ENCODE assay signal across 20 cellular contexts in the genomic region with DNA sequence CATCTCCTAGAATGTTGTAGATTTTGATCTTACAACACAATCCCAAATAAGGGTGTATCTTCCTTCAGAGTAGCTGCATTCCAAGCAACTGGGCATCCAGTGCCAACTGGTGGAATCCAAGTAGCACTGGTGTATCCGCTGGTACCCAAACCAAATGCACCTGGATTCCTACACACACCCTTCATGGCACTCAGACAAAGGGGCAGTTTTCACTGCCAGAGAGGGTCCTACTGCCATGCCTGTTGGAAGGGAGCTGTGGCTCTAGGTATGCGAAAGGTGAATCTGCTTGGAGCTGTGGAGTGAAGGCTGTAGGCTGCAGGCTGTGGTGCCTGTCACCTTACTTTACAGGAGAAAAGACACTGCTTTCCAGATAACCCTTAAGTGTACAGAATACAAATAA. TPM values are rescaled to one million over a fixed set of nuclear protein-coding genes. Genes with fewer than 3 reads are reported as not detected.
DNase-seq lines count a peak whose midpoint lies in the region; ATAC-seq, FAIRE-seq and TF ChIP-seq lines count a peak whose summit lies in the region.
"Had no signal": no experiment of that assay in that cellular context is flagged by ENCODE, and none has a peak within 500 bp of the region (broad histone marks: within the 10 kb centered on the region; RNA-seq: fewer than 3 reads in every experiment).

No MANE protein-coding gene starts in this region.

- ATAC-seq in sciatic nerve (no peak), HG02981 (IDR thresholded peaks at IDR 0.05; ENCODE audit: unreplicated experiment) (no peak)
- ATAC-seq: CD8-positive, alpha-beta T cell; PC-3; Right ventricle myocardium inferior had no signal

- peak; percentile 7 for TF ChIP-seq POLR2A in GM19193 (IDR thresholded peaks at IDR 0.05; ENCODE audit: extremely low read depth, insufficient read depth, insufficient read length)
- no peak for TF ChIP-seq POLR2A in GM12891 (IDR thresholded peaks at IDR 0.05; ENCODE audit: low read depth, low read length)

- no peak overlapping the region for H2AFZ ChIP-seq in osteoblast (ENCODE audit: low read length)

- no peak for FAIRE-seq in GM12891 (lab: Jason Lieb, UNC)
- FAIRE-seq: A204.1, G401.6 had no signal

- H3K27ac ChIP-seq in RWPE1 (peak overlapping the region; percentile 56; the same call in 1 of the 2 replicates), endodermal cell (ENCODE audit: low read depth, low read length) (no peak overlapping the region), osteoblast (ENCODE audit: low read depth, low read length) (peak overlapping the region; percentile 94)
- H3K27ac ChIP-seq: BLaER1, SK-N-MC had no signal

- H3K4me1 ChIP-seq in endodermal cell (ENCODE audit: control insufficient read depth, insufficient read depth, low read length): no peaks in the 10 kb centered on the region
- H3K4me1 ChIP-seq in osteoblast (ENCODE audit: insufficient read depth, low read length): peaks cover 17% of the 10 kb centered on the region
- H3K4me1 ChIP-seq: BLaER1 had no signal

- intact Hi-C loops in sciatic nerve (cut with DNase I): loop anchor here (5.0 kb wide), 1 partner anchor 65 kb away; no protein-coding TSS in a partner anchor

- H3K4me2 ChIP-seq in osteoblast (ENCODE audit: insufficient read depth, low read length): no peak overlapping the region
- H3K4me2 ChIP-seq: BLaER1 had no signal

- no peaks in the 10 kb centered on the region for H3K27me3 ChIP-seq in endodermal cell (ENCODE audit: control insufficient read depth, insufficient read depth, low read length, poor library complexity, severe bottlenecking)
- H3K27me3 ChIP-seq in osteoblast (ENCODE audit: insufficient read depth, low read length): no peaks in the 10 kb centered on the region
- H3K27me3 ChIP-seq: BLaER1 had no signal

- no peaks in the 10 kb centered on the region for H3K27me3 Mint-ChIP-seq in endodermal cell (ENCODE audit: insufficient read depth)

- no peaks in the 10 kb centered on the region for H4K20me1 ChIP-seq in osteoblast (ENCODE audit: insufficient read depth, low read length)
- H4K20me1 ChIP-seq: BLaER1 had no signal

- DNase-seq in RWPE1 (ENCODE audit: low spot score): no peak
- DNase-seq in endodermal cell: peak; percentile 38
- DNase-seq in osteoblast (ENCODE audit: insufficient read length, low spot score, missing footprints): no peak
- no peak for DNase-seq in UCSD-AML1 (lab: John Stamatoyannopoulos, UW; ENCODE audit: unreplicated experiment)
- no peak for DNase-seq in sciatic nerve (ENCODE audit: low spot score)
- DNase-seq in GM12891 (ENCODE audit: insufficient read length, low spot score): no peak
- DNase-seq: CD8-positive, alpha-beta T cell; DND-41; KBM-7; NCI-H1436 treated with DMSO at 0.1 percent for 48 hours; NCI-H510A treated with DMSO at 0.1 percent for 48 hours; NCI-H82; PC-3 had no signal

- no peak overlapping the region for H3K9ac ChIP-seq in endodermal cell (ENCODE audit: extremely low read depth, low read length, poor library complexity, severe bottlenecking)
- H3K9ac ChIP-seq: BLaER1 had no signal

- no peaks in the 10 kb centered on the region for H3K4me1 Mint-ChIP-seq in endodermal cell

- H3K79me2 ChIP-seq in osteoblast (ENCODE audit: insufficient read depth, low read length): no peaks in the 10 kb centered on the region

- CTCF ChIA-PET in RWPE1 (lab: Yijun Ruan, JAX): interaction anchor here (1.3 kb wide), 1 partner anchor 571 kb away, joined by 4 read pairs; no protein-coding TSS in a partner anchor

- H3K27ac Mint-ChIP-seq in endodermal cell: no peak overlapping the region
- H3K27ac Mint-ChIP-seq: CD8-positive, alpha-beta T cell had no signal

- no peak overlapping the region for H3K4me3 ChIP-seq in endodermal cell (ENCODE audit: low read length)
- no peak overlapping the region for H3K4me3 ChIP-seq in osteoblast (ENCODE audit: insufficient read depth, low read length)
- H3K4me3 ChIP-seq: BLaER1, SK-N-MC had no signal

- H3K9me3 ChIP-seq in endodermal cell (ENCODE audit: control insufficient read depth, low read length) (no peaks in the 10 kb centered on the region), osteoblast (ENCODE audit: low read depth, low read length) (no peaks in the 10 kb centered on the region)
- H3K9me3 ChIP-seq: BLaER1 had no signal

- 96% methylated on average over 2 of the region's 2 CpGs; no CpG with 5 or more reads in 1 of the 2 experiments for WGBS in endodermal cell (ENCODE audit: insufficient coverage in 1 of 2, insufficient read length in 1 of 2), 2 experiments

- no peaks in the 10 kb centered on the region for H3K9me3 Mint-ChIP-seq in endodermal cell
- H3K9me3 Mint-ChIP-seq: CD8-positive, alpha-beta T cell had no signal

- H3K36me3 Mint-ChIP-seq in endodermal cell (ENCODE audit: low read depth): peaks cover 31% of the 10 kb centered on the region

- POLR2A ChIA-PET in RWPE1 (lab: Yijun Ruan, JAX; ENCODE audit: low non-redundant PET): no interaction called here

- no peak overlapping the region for H3K4me3 Mint-ChIP-seq in endodermal cell
- H3K4me3 Mint-ChIP-seq: CD8-positive, alpha-beta T cell had no signal

- no peak for TF ChIP-seq CTCF in RWPE1 (conservative IDR thresholded peaks at IDR 0.05; ENCODE audit: low read depth)
- no peak for TF ChIP-seq CTCF in endodermal cell (conservative IDR thresholded peaks at IDR 0.05)
- TF ChIP-seq CTCF in osteoblast (IDR thresholded peaks at IDR 0.05; ENCODE audit: extremely low read depth, low read depth, low read length): no peak

- H3K36me3 ChIP-seq in endodermal cell (ENCODE audit: control insufficient read depth, insufficient read depth, low read length): peaks cover 48% of the 10 kb centered on the region
- H3K36me3 ChIP-seq in osteoblast (ENCODE audit: insufficient read depth, low read length): peaks cover 52% of the 10 kb centered on the region

TF ChIP-seq in GM12891, 5 proteins besides CTCF, POLR2A, EP300 and RAD21:
- TF ChIP-seq POU2F2 (IDR thresholded peaks at IDR 0.05; ENCODE audit: low read depth, low read length): no peak
- no peak for TF ChIP-seq SPI1 (IDR thresholded peaks at IDR 0.05; ENCODE audit: low read depth, low read length)
- TF ChIP-seq TAF1 (IDR thresholded peaks at IDR 0.05; ENCODE audit: low read depth, low read length): no peak
- no peak for TF ChIP-seq PAX5 (IDR thresholded peaks at IDR 0.05; ENCODE audit: insufficient read depth, low read length, severe bottlenecking)
- no peak for TF ChIP-seq POLR2AphosphoS5 (IDR thresholded peaks at IDR 0.05; ENCODE audit: low read depth, low read length)

RNA-seq across cellular contexts. Expression of a gene that starts 17.0 kb away (rescaled TPM):
- not detected for total RNA-seq in endodermal cell
- not detected for polyA plus RNA-seq in endodermal cell (2013, experiment 1 of 2)
- not detected for polyA plus RNA-seq in endodermal cell (2013, experiment 2 of 2)
- not detected in 2 replicates for total RNA-seq in osteoblast
- total RNA-seq in sciatic nerve: 2.2 TPM
- 0.17 TPM for polyA plus RNA-seq in GM12891 (2012; ENCODE audit: low read depth, missing spikeins)
- total RNA-seq: CD8-positive, alpha-beta T cell; PC-3 had no signal
